In genomic region chr15:69904296-69904560, GRCh38 we compare ENCODE assay signal across 20 cellular contexts.
"Had no signal": no experiment of that assay in that cellular context is flagged by ENCODE, and none has a peak within 500 bp of the region (broad histone marks: within the 10 kb centered on the region; RNA-seq: fewer than 3 reads in every experiment).

No MANE protein-coding gene starts in this region.

- DNase-seq: effector memory CD4-positive, alpha-beta T cell; esophagus squamous epithelium; glutamatergic neuron; kidney; left colon; mesendoderm; naive thymus-derived CD4-positive, alpha-beta T cell; ovary; right cardiac atrium; stimulated activated CD4-positive, alpha-beta T cell treated with anti-CD3 and anti-CD28 coated beads, Interleukin-4, amount 100 ng/mL, for 1 hour; stimulated activated CD8-positive, alpha-beta memory T cell treated with anti-CD3 and anti-CD28 coated beads, Interleukin-4, amount 100 ng/mL, for 48 hours; stimulated activated naive CD8-positive, alpha-beta T cell treated with anti-CD3 and anti-CD28 coated beads, Interleukin-15, Interleukin-2, amounts not matched to agents 100 U/mL and 50 U/mL, for 24 hours; tibial artery; upper lobe of left lung; uterus had no signal

- ATAC-seq: gastroesophageal sphincter; left colon; naive thymus-derived CD4-positive, alpha-beta T cell; right cardiac atrium; stimulated activated effector memory CD8-positive, alpha-beta T cell treated with anti-CD3 and anti-CD28 coated beads, Interleukin-12 subunit alpha, Interleukin-12 subunit beta, amount 100 ng/mL, for 72 hours; stimulated activated naive CD8-positive, alpha-beta T cell treated with anti-CD3 and anti-CD28 coated beads, Interleukin-15, Interleukin-2, amounts not matched to agents 100 U/mL and 50 U/mL, for 24 hours had no signal

- H3K27me3 ChIP-seq: hepatocyte, neutrophil, ovary, upper lobe of left lung, uterus had no signal

- H3K4me3 ChIP-seq: esophagus squamous epithelium, gastroesophageal sphincter, hepatocyte, ovary, tibial artery, upper lobe of left lung, uterus had no signal

- H3K4me1 ChIP-seq: esophagus squamous epithelium, gastroesophageal sphincter, upper lobe of left lung, uterus had no signal

- H3K27ac ChIP-seq: esophagus squamous epithelium, gastroesophageal sphincter, hepatocyte, neutrophil, ovary, tibial artery, upper lobe of left lung, uterus had no signal

- H3K9me3 ChIP-seq: esophagus squamous epithelium, gastroesophageal sphincter, neutrophil, ovary, tibial artery, upper lobe of left lung, uterus had no signal

- H3K36me3 ChIP-seq: esophagus squamous epithelium, gastroesophageal sphincter, neutrophil, ovary, tibial artery, upper lobe of left lung, uterus had no signal

- FAIRE-seq: endometrium, kidney had no signal
